In the genomic region with DNA sequence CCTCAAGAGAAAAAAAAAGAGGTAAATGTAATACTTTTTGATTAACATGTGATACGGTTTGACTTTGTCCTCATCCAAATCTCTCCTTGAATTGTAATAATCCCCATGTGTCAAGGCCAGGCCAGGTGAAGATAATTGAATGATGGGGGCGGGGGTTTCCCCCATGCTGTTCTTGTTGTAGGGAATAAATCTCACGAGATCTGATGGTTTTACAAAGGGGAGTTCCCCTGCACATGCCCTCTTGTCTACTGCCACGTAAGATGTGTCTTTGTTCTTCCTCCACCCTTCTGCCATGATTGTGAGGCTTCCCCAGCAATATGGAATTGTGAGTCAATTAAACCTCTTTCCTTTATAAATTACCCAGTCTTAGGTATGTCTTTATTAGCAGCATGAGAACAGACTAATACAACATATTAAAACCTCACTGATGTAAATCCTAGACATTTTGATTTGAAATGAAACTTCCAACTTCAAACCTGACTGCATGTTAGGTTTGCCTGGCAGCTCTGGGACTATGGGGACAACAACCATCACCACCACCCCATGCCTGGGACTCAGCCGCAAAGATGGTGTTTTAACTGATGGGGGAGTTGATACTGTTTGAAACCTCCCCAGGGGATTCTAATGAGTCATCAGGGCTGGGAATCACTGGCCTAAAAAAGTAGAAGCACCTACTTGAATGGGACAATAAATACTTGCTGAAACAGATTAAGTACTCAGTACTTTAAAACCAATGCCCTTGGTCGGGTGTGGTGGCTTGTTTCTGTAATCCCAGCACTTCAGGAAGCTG, we compare ENCODE assay signal across 11 cellular contexts. TPM values are rescaled to one million over a fixed set of nuclear protein-coding genes. Genes with fewer than 3 reads are reported as not detected.
DNase-seq lines count a peak whose midpoint lies in the region; ATAC-seq, FAIRE-seq and TF ChIP-seq lines count a peak whose summit lies in the region.
"Had no signal": no experiment of that assay in that cellular context is flagged by ENCODE, and none has a peak within 500 bp of the region (broad histone marks: within the 10 kb centered on the region; RNA-seq: fewer than 3 reads in every experiment).

No MANE protein-coding gene starts in this region.

- DNase-seq in GM12891 (ENCODE audit: insufficient read length, low spot score) (no peak), DMS 273 treated with DMSO at 0.1 percent for 48 hours (lab: John Stamatoyannopoulos, UW) (no peak), left cardiac atrium (no peak)
- no peak for DNase-seq in activated T-cell treated with anti-CD3 and anti-CD28 coated beads, Interleukin-2, amount 50 U/mL, for 24 hours
- peak; percentile 45 for DNase-seq in stimulated activated CD4-positive, alpha-beta T cell treated with anti-CD3 and anti-CD28 coated beads, Interleukin-1b, Interleukin-23, amount 100 ng/mL, for 48 hours
- DNase-seq in CD8-positive, alpha-beta T cell: no peak
- DNase-seq: DMS79; effector CD8-positive, alpha-beta T cell; NCI-H526 treated with DMSO at 0.1 percent for 48 hours had no signal

- peak overlapping the region; percentile 51 for H3K27ac Mint-ChIP-seq in activated T-cell treated with anti-CD3 and anti-CD28 coated beads, Interleukin-2, amount 50 U/mL, for 24 hours
- no peak overlapping the region for H3K27ac Mint-ChIP-seq in CD8-positive, alpha-beta T cell

- no peaks in the 10 kb centered on the region for H3K27me3 ChIP-seq in CD8-positive, alpha-beta T cell (ENCODE audit: insufficient read depth, low read length)

- no peak overlapping the region for H3K4me3 Mint-ChIP-seq in activated T-cell treated with anti-CD3 and anti-CD28 coated beads, Interleukin-2, amount 50 U/mL, for 24 hours
- no peak overlapping the region for H3K4me3 Mint-ChIP-seq in CD8-positive, alpha-beta T cell

- no peak for TF ChIP-seq POLR2A in GM12891 (IDR thresholded peaks at IDR 0.05; ENCODE audit: low read depth, low read length)

- intact Hi-C loops in CD8-positive, alpha-beta T cell (cut with DNase I, micrococcal nuclease): loop anchor here in 1 of 2 experiments (10.0 kb wide), 1 partner anchor 61 kb away; no protein-coding TSS in a partner anchor
- intact Hi-C loops in left cardiac atrium (cut with DNase I): no loop called here

- H3K9me3 ChIP-seq in CD8-positive, alpha-beta T cell (ENCODE audit: low read length): no peaks in the 10 kb centered on the region

- CTCF ChIA-PET in CD8-positive, alpha-beta T cell (lab: Charles Lee): no interaction called here

- peak; percentile 20 for FAIRE-seq in GM12891 (lab: Jason Lieb, UNC)

- peaks cover 14% of the 10 kb centered on the region for H3K4me1 Mint-ChIP-seq in activated T-cell treated with anti-CD3 and anti-CD28 coated beads, Interleukin-2, amount 50 U/mL, for 24 hours (ENCODE audit: low read depth)
- H3K4me1 Mint-ChIP-seq in CD8-positive, alpha-beta T cell (ENCODE audit: low read depth): no peaks in the 10 kb centered on the region

- TF ChIP-seq CTCF in CD8-positive, alpha-beta T cell (IDR thresholded peaks at IDR 0.05): no peak

- H3K9me3 Mint-ChIP-seq in activated T-cell treated with anti-CD3 and anti-CD28 coated beads, Interleukin-2, amount 50 U/mL, for 24 hours: peaks cover 11% of the 10 kb centered on the region
- no peaks in the 10 kb centered on the region for H3K9me3 Mint-ChIP-seq in CD8-positive, alpha-beta T cell

- H3K36me3 ChIP-seq in CD8-positive, alpha-beta T cell (ENCODE audit: insufficient read depth, low read length): no peaks in the 10 kb centered on the region

- POLR2A ChIA-PET in CD8-positive, alpha-beta T cell (lab: Charles Lee): no interaction called here

- no peaks in the 10 kb centered on the region for H3K27me3 Mint-ChIP-seq in activated T-cell treated with anti-CD3 and anti-CD28 coated beads, Interleukin-2, amount 50 U/mL, for 24 hours
- no peaks in the 10 kb centered on the region for H3K27me3 Mint-ChIP-seq in CD8-positive, alpha-beta T cell (ENCODE audit: low read depth)

- H3K36me3 Mint-ChIP-seq in activated T-cell treated with anti-CD3 and anti-CD28 coated beads, Interleukin-2, amount 50 U/mL, for 24 hours (ENCODE audit: low read depth): no peaks in the 10 kb centered on the region
- H3K36me3 Mint-ChIP-seq in CD8-positive, alpha-beta T cell: no peaks in the 10 kb centered on the region

- H3K4me3 ChIP-seq in CD8-positive, alpha-beta T cell (ENCODE audit: low read depth, low read length): no peak overlapping the region

- ATAC-seq in HG02642 (IDR thresholded peaks at IDR 0.05; ENCODE audit: poor library complexity, unreplicated experiment) (peak; percentile 60), GM18870 (IDR thresholded peaks at IDR 0.05; ENCODE audit: unreplicated experiment) (no peak), left cardiac atrium (no peak)
- no peak for ATAC-seq in CD8-positive, alpha-beta T cell

- no peak overlapping the region for H3K27ac ChIP-seq in CD8-positive, alpha-beta T cell (ENCODE audit: low read depth, low read length)

- no peaks in the 10 kb centered on the region for H3K4me1 ChIP-seq in CD8-positive, alpha-beta T cell (ENCODE audit: insufficient read depth, low read length)

TF ChIP-seq in GM12891, 5 proteins besides CTCF, POLR2A, EP300 and RAD21:
- TF ChIP-seq POU2F2 (IDR thresholded peaks at IDR 0.05; ENCODE audit: low read depth, low read length) (no peak), PAX5 (IDR thresholded peaks at IDR 0.05; ENCODE audit: insufficient read depth, low read length, severe bottlenecking) (no peak), POLR2AphosphoS5 (IDR thresholded peaks at IDR 0.05; ENCODE audit: low read depth, low read length) (no peak), SPI1 (IDR thresholded peaks at IDR 0.05; ENCODE audit: low read depth, low read length) (no peak)

RNA-seq across cellular contexts. Expression of a gene that starts 32.8 kb away (rescaled TPM):
- 11.0 TPM for polyA plus RNA-seq in GM12891 (2012; ENCODE audit: low read depth, missing spikeins)
- 10 to 100 TPM; 86.3 to 88.5 TPM for total RNA-seq in CD8-positive, alpha-beta T cell
- total RNA-seq in left cardiac atrium: 10 to 100 TPM; 35.3 to 59.3 TPM
